Comparison of ENCODE assay signal across 7 cellular contexts in the genomic region with DNA sequence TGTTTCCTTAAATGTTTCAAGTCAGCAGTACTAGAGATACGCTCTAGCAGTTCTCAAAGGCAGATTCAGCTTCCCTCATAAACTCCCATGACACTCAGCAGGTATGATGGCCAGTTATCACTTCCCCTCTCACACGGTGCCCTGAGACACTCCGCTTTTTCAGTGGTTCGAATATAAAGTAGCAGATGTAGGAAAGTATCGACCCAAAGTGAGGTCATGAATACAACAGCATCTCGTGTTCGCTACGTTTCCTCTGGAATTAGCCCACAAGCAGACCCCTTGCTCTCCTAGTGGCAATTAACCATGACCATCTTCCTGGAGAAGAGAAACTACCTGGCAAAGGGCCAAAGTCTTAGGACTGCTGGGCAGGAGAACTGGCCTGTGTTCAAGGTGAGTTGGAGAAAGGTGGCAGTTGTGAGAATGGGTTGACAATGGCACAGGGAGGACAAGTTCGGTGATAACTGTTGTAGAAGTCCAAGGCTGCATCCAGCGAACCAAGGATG.
DNase-seq lines count a peak whose midpoint lies in the region; ATAC-seq lines count a peak whose summit lies in the region.
"Had no signal": no experiment of that assay in that cellular context is flagged by ENCODE, and none has a peak within 500 bp of the region (broad histone marks: within the 10 kb centered on the region; RNA-seq: fewer than 3 reads in every experiment).

No MANE protein-coding gene starts in this region.

- DNase-seq in inferior parietal cortex (ENCODE audit: extremely low spot score) (peak; percentile 11), hippocampal formation (lab: John Stamatoyannopoulos, UW) (no peak)
- no peak for DNase-seq in stimulated activated CD4-positive, alpha-beta T cell treated with anti-CD3 and anti-CD28 coated beads, Interleukin-2, amount 100 ng/mL, for 48 hours
- DNase-seq: stimulated activated naive CD8-positive, alpha-beta T cell treated with anti-CD3 and anti-CD28 coated beads, Interleukin-15, amount 100 ng/mL, for 72 hours had no signal

- ATAC-seq in GM18909 (IDR thresholded peaks at IDR 0.05; ENCODE audit: poor library complexity, unreplicated experiment), result peak; percentile 59
- peak; percentile 76 for ATAC-seq in HG03108 (IDR thresholded peaks at IDR 0.05; ENCODE audit: unreplicated experiment)
- no peak for ATAC-seq in HG02571 (IDR thresholded peaks at IDR 0.05; ENCODE audit: unreplicated experiment)
- ATAC-seq: stimulated activated naive CD8-positive, alpha-beta T cell treated with anti-CD3 and anti-CD28 coated beads, Interleukin-15, amount 100 ng/mL, for 72 hours had no signal
